In genomic region chr12:63804746-63805145, GRCh38 we compare ENCODE assay signal across 15 cellular contexts. TPM values are rescaled to one million over a fixed set of nuclear protein-coding genes. Genes with fewer than 3 reads are reported as not detected.
DNase-seq lines count a peak whose midpoint lies in the region; ATAC-seq, FAIRE-seq and TF ChIP-seq lines count a peak whose summit lies in the region.
"Had no signal": no experiment of that assay in that cellular context is flagged by ENCODE, and none has a peak within 500 bp of the region (broad histone marks: within the 10 kb centered on the region; RNA-seq: fewer than 3 reads in every experiment).

No MANE protein-coding gene starts in this region.

- TF ChIP-seq CTCF in A549 (IDR thresholded peaks at IDR 0.05): no peak

- ATAC-seq in A549: no peak
- no peak for ATAC-seq in T-cell (replicated peaks in 1 of 4)
- ATAC-seq: GM12878 had no signal

- peak; percentile 49 for FAIRE-seq in A549 (lab: Jason Lieb, UNC)
- FAIRE-seq: A204.1, GM12878, GM18507 had no signal

- no peak overlapping the region for H3K27ac Mint-ChIP-seq in T-cell

- no peaks in the 10 kb centered on the region for H3K27me3 ChIP-seq in adipocyte (replicated peaks; ENCODE audit: control insufficient read depth, insufficient read depth, low read length)
- H3K27me3 ChIP-seq: BLaER1 had no signal

- H3K4me2 ChIP-seq in A549: peak overlapping the region; percentile 49; the same call in 2 of the 3 replicates
- H3K4me2 ChIP-seq: BLaER1 had no signal

- no peaks in the 10 kb centered on the region for H3K27me3 Mint-ChIP-seq in T-cell

- H3K4me1 Mint-ChIP-seq in T-cell: no peaks in the 10 kb centered on the region

- no peaks in the 10 kb centered on the region for H3K9me3 ChIP-seq in A549
- no peaks in the 10 kb centered on the region for H3K9me3 ChIP-seq in adipocyte (ENCODE audit: control insufficient read depth, low read length)
- H3K9me3 ChIP-seq: BLaER1 had no signal

- H3K4me3 Mint-ChIP-seq in T-cell: no peak overlapping the region

- H3K9me3 Mint-ChIP-seq in T-cell: no peaks in the 10 kb centered on the region

- no peak for TF ChIP-seq POLR2A in A549 (IDR thresholded peaks at IDR 0.05; ENCODE audit: low read length)

- TF ChIP-seq RAD21 in A549 (conservative IDR thresholded peaks at IDR 0.05 in 1 of 2, IDR thresholded peaks at IDR 0.05 in 1 of 2): no peak

- WGBS in A549 (ENCODE audit: missing lambda C conversion rate): 25% methylated on average over 2 of the region's 2 CpGs

- H3K9ac ChIP-seq in adipocyte (ENCODE audit: low read length): no peak overlapping the region
- H3K9ac ChIP-seq: BLaER1, GM23248 had no signal

- CTCF ChIA-PET in A549 (lab: Yijun Ruan, JAX) (interaction anchor here (0.7 kb wide), 1 partner anchor 10 kb away, joined by 3 read pairs; no protein-coding TSS in a partner anchor), T-cell (lab: Charles Lee) (no interaction called here)

- DNase-seq in A549 (ENCODE audit: low read depth in 1 of 2, low spot score in 1 of 2): no peak
- DNase-seq in HCEC 1CT: peak; percentile 45
- DNase-seq in adipocyte (ENCODE audit: low read depth): peak; percentile 33
- DNase-seq in iris pigment epithelial cell (ENCODE audit: low read depth): peak; percentile 31
- no peak for DNase-seq in effector CD8-positive, alpha-beta T cell (lab: John Stamatoyannopoulos, UW)
- DNase-seq in T-cell: no peak
- no peak for DNase-seq in NCI-H526 treated with DMSO at 0.1 percent for 48 hours (lab: John Stamatoyannopoulos, UW)
- no peak for DNase-seq in stimulated activated CD4-positive, alpha-beta T cell treated with anti-CD3 and anti-CD28 coated beads, Interleukin-12 subunit alpha, Interleukin-12 subunit beta, amount 100 ng/mL, for 4 hours
- DNase-seq: DMS53, GM23248, H7 had no signal

- H3K4me3 ChIP-seq in A549 (no peak overlapping the region), adipocyte (ENCODE audit: low read length) (no peak overlapping the region)
- H3K4me3 ChIP-seq: BLaER1, GM12878, GM23248 had no signal

- H3K27ac ChIP-seq in A549: no peak overlapping the region; a peak in 1 of 6 replicates
- H3K27ac ChIP-seq: BLaER1, GM23248 had no signal

- POLR2A ChIA-PET in A549 (lab: Yijun Ruan, JAX) (no interaction called here), T-cell (lab: Charles Lee) (no interaction called here)

- H3K36me3 ChIP-seq in adipocyte (ENCODE audit: control insufficient read depth, insufficient read depth, low read length, severe bottlenecking): peaks cover 34% of the 10 kb centered on the region

- H3K4me1 ChIP-seq in A549 (peaks cover 32% of the 10 kb centered on the region), adipocyte (ENCODE audit: control insufficient read depth, insufficient read depth, low read length) (no peaks in the 10 kb centered on the region)
- H3K4me1 ChIP-seq: BLaER1 had no signal

- peaks cover 14% of the 10 kb centered on the region for H3K36me3 Mint-ChIP-seq in T-cell

- no peak for TF ChIP-seq EP300 in A549 (IDR thresholded peaks at IDR 0.05)

TF ChIP-seq in A549, 52 proteins besides CTCF, POLR2A, EP300 and RAD21:
- TF ChIP-seq GATA3 (IDR thresholded peaks at IDR 0.05; ENCODE audit: borderline replicate concordance): 0 out of 2 replicates have a peak, but pooled peaks have one; percentile 13
- TF ChIP-seq TP53 (CRISPR knock-in tag; IDR thresholded peaks at IDR 0.05): no peak
TF ChIP-seq in A549: peak in this region for 1.

RNA-seq across cellular contexts. Expression of gene RXYLT1, which starts 25.0 kb away (rescaled TPM):
- polyA plus RNA-seq in A549 (2011; rRNA removed): 48.1 and 59.1 TPM in 2 replicates
- polyA plus RNA-seq in A549 (2012; cell fraction: cytosol; rRNA removed): 19.7 and 20.3 TPM in 2 replicates
- polyA plus RNA-seq in A549 (2012; cell fraction: nucleus; rRNA removed): 12.8 and 15.0 TPM in 2 replicates
- polyA plus RNA-seq in A549 (2017; fragmentation: RNase III; extraction: RNeasy Plus Mini Kit Qiagen cat#74134 plus additional on column Dnase treatment): 31.6 to 35.7 TPM (median 34.2 TPM) in 3 replicates
- 8.6 and 13.2 TPM in 2 replicates for polyA minus RNA-seq in A549 (2011; rRNA and poly(A)+ RNA removed)
- total RNA-seq in T-cell: 10 to 100 TPM in 3 of 5 donors, 1 to 10 TPM in 2; 8.5 to 18.6 (median 13.3) TPM

RNA-seq across cellular contexts. Expression of gene SRGAP1, which starts 39.8 kb away (rescaled TPM):
- polyA plus RNA-seq in A549 (2011; rRNA removed) (22.9 and 23.6 TPM in 2 replicates), A549 (2017; fragmentation: RNase III; extraction: RNeasy Plus Mini Kit Qiagen cat#74134 plus additional on column Dnase treatment) (7.9 to 8.4 TPM (median 8.3 TPM) in 3 replicates)
- 3.4 and 4.4 TPM in 2 replicates for polyA plus RNA-seq in A549 (2012; cell fraction: cytosol; rRNA removed)
- 18.3 and 19.5 TPM in 2 replicates for polyA plus RNA-seq in A549 (2012; cell fraction: nucleus; rRNA removed)
- 47.3 and 57.7 TPM in 2 replicates for polyA minus RNA-seq in A549 (2011; rRNA and poly(A)+ RNA removed)
- total RNA-seq in T-cell: under 1 TPM in 4 of 5 donors, not detected in 1; 0.07 to 0.38 (median 0.17) TPM

Comparison
In these comparisons a context has a peak if more than half of its experiments do, and no peak if none do; other contexts are left out.
1. DNase-seq: peak in HCEC 1CT (single experiment), adipocyte (single experiment) and iris pigment epithelial cell (single experiment); none in A549 (0 of 2), effector CD8-positive, alpha-beta T cell (single experiment), T-cell (0 of 34), NCI-H526 treated with DMSO at 0.1 percent for 48 hours (single experiment) and stimulated activated CD4-positive, alpha-beta T cell treated with anti-CD3 and anti-CD28 coated beads, Interleukin-12 subunit alpha, Interleukin-12 subunit beta, amount 100 ng/mL, for 4 hours (single experiment).